1 cellular context compared by ENCODE assay signal in genomic region chr3:151732861-151733260, GRCh38.
TF ChIP-seq lines count a peak whose summit lies in the region.

No MANE protein-coding gene starts in this region.

TF ChIP-seq in K562, 482 proteins besides CTCF, POLR2A, EP300 and RAD21 (continued from another document):
- no peak for TF ChIP-seq HMG20B (CRISPR knock-in tag; IDR thresholded peaks at IDR 0.05)
- TF ChIP-seq MXD1 (CRISPR knock-in tag; IDR thresholded peaks at IDR 0.05; ENCODE audit: borderline replicate concordance, poor library complexity, severe bottlenecking): no peak
- TF ChIP-seq HOXB6 (CRISPR knock-in tag; IDR thresholded peaks at IDR 0.05; ENCODE audit: borderline replicate concordance): no peak
- no peak for TF ChIP-seq TRIM24 (IDR thresholded peaks at IDR 0.05)
- TF ChIP-seq ZEB2 (IDR thresholded peaks at IDR 0.05): no peak
- TF ChIP-seq ZNF3 (CRISPR knock-in tag; IDR thresholded peaks at IDR 0.05): no peak
- TF ChIP-seq TFAM (CRISPR knock-in tag; conservative IDR thresholded peaks at IDR 0.05): no peak
- no peak for TF ChIP-seq ATF4 (CRISPR knock-in tag; IDR thresholded peaks at IDR 0.05)
- TF ChIP-seq RBFOX2 (IDR thresholded peaks at IDR 0.05; ENCODE audit: low read depth, low read length): no peak
- no peak for TF ChIP-seq CREBBP (IDR thresholded peaks at IDR 0.05; ENCODE audit: low read depth, low read length)
- no peak for TF ChIP-seq SRSF9 (IDR thresholded peaks at IDR 0.05; ENCODE audit: borderline replicate concordance, low read depth, low read length)
- TF ChIP-seq SOX6 (IDR thresholded peaks at IDR 0.05): no peak
- TF ChIP-seq ZNF778 (CRISPR knock-in tag; IDR thresholded peaks at IDR 0.05): no peak
- TF ChIP-seq MYBL2 (IDR thresholded peaks at IDR 0.05; ENCODE audit: low read depth): no peak
- TF ChIP-seq MYBL2 (CRISPR knock-in tag; IDR thresholded peaks at IDR 0.05; ENCODE audit: borderline replicate concordance): no peak
- TF ChIP-seq RBM34 (IDR thresholded peaks at IDR 0.05; ENCODE audit: borderline replicate concordance, insufficient read depth, low read length): no peak
